In the genomic region with DNA sequence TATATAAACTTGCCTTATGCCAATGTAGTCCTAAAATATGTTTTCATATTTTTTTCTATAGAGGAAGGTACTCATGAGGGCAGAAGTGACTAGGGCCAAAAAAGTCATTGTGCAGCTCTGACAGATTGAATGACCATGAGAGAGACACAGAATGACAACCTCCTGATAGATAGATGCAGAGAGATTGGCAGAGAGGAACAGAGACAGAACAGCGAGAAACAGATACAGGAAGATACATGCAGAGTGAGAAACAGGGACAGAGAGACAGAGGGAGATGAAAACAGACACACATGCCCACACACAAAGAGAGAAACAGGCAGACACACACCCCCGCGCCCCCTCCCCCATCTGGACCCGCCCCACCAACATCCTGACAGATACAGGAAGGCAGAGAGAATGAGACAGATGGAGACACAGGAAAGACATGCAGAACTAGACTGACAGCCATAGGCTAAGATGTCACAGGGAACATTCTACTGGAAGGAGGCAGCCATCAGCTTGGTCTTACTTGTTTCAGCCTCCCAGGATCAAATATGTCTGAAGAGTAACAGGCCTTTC, we compare ENCODE assay signal across 20 cellular contexts.
DNase-seq lines count a peak whose midpoint lies in the region; ATAC-seq and TF ChIP-seq lines count a peak whose summit lies in the region.
"Had no signal": no experiment of that assay in that cellular context is flagged by ENCODE, and none has a peak within 500 bp of the region (broad histone marks: within the 10 kb centered on the region; RNA-seq: fewer than 3 reads in every experiment).

No MANE protein-coding gene starts in this region.

- peaks cover 52% of the 10 kb centered on the region for H3K4me1 Mint-ChIP-seq in T-helper 2 cell treated with Interferon-gamma antibody and Interleukin-4, amounts not matched to agents 5 μg/mL and 100 μg/mL, for 36 hours (ENCODE audit: low read depth)
- H3K4me1 Mint-ChIP-seq in activated T-cell treated with anti-CD3 and anti-CD28 coated beads, Interleukin-2, amount 50 U/mL, for 4 hours (ENCODE audit: low read depth), result peaks cover 44% of the 10 kb centered on the region

- H3K36me3 ChIP-seq in parathyroid adenoma (ENCODE audit: control insufficient read depth, insufficient read depth, low read length), result no peaks in the 10 kb centered on the region
- no peaks in the 10 kb centered on the region for H3K36me3 ChIP-seq in ascending aorta
- H3K36me3 ChIP-seq: suprapubic skin had no signal

- H3K27me3 ChIP-seq in parathyroid adenoma (ENCODE audit: control insufficient read depth, insufficient read depth, low read length), result no peaks in the 10 kb centered on the region
- H3K27me3 ChIP-seq in ascending aorta, result no peaks in the 10 kb centered on the region
- H3K27me3 ChIP-seq: suprapubic skin had no signal

- H3K9me3 Mint-ChIP-seq in T-helper 2 cell treated with Interferon-gamma antibody and Interleukin-4, amounts not matched to agents 5 μg/mL and 100 μg/mL, for 36 hours, result no peaks in the 10 kb centered on the region
- no peaks in the 10 kb centered on the region for H3K9me3 Mint-ChIP-seq in activated T-cell treated with anti-CD3 and anti-CD28 coated beads, Interleukin-2, amount 50 U/mL, for 4 hours
- H3K9me3 Mint-ChIP-seq: dendritic cell treated with granulocyte-macrophage colony-stimulating factor and Interleukin-4, amounts not matched to agents 40 ng/mL and 50 ng/mL, for 4 days; H9; memory B cell; natural killer cell treated with Interleukin-12 subunit alpha and Interleukin-12 subunit beta and Interleukin-15 and Interleukin-18, amount 100 ng/mL, for 72 hours had no signal

- DNase-seq in T-helper 2 cell treated with Interferon-gamma antibody and Interleukin-4, amounts not matched to agents 5 μg/mL and 100 μg/mL, for 36 hours (ENCODE audit: low spot score), result no peak
- DNase-seq in T-helper 2 cell, result no peak
- DNase-seq in stimulated activated CD4-positive, alpha-beta T cell treated with anti-CD3 and anti-CD28 coated beads, Interleukin-4, amount 100 ng/mL, for 4 hours, result peak; percentile 17 to 33
- no peak for DNase-seq in stimulated activated CD4-positive, alpha-beta T cell treated with anti-CD3 and anti-CD28 coated beads, Interleukin-2, amount 100 ng/mL, for 48 hours
- peak; percentile 23 for DNase-seq in activated T-cell treated with anti-CD3 and anti-CD28 coated beads, Interleukin-2, amount 50 U/mL, for 4 hours
- DNase-seq in ascending aorta (ENCODE audit: low spot score in 2 of 2), result no peak
- DNase-seq in erythroblast (lab: John Stamatoyannopoulos, UW), result no peak
- DNase-seq: H9; hippocampal formation; kidney glomerular epithelial cell; posterior cingulate gyrus; stimulated activated CD4-positive, alpha-beta T cell treated with anti-CD3 and anti-CD28 coated beads, Interleukin-4, amount 100 ng/mL, for 24 hours; SW 1271 had no signal

- peak overlapping the region; percentile 5 for H3K4me3 Mint-ChIP-seq in T-helper 2 cell treated with Interferon-gamma antibody and Interleukin-4, amounts not matched to agents 5 μg/mL and 100 μg/mL, for 36 hours
- H3K4me3 Mint-ChIP-seq in activated T-cell treated with anti-CD3 and anti-CD28 coated beads, Interleukin-2, amount 50 U/mL, for 4 hours, result no peak overlapping the region
- H3K4me3 Mint-ChIP-seq: dendritic cell treated with granulocyte-macrophage colony-stimulating factor and Interleukin-4, amounts not matched to agents 40 ng/mL and 50 ng/mL, for 4 days; H9; memory B cell; natural killer cell treated with Interleukin-12 subunit alpha and Interleukin-12 subunit beta and Interleukin-15 and Interleukin-18, amount 100 ng/mL, for 72 hours had no signal

- no peak for TF ChIP-seq POLR2A in erythroblast (IDR thresholded peaks at IDR 0.05; ENCODE audit: low read length)

- peaks cover 13% of the 10 kb centered on the region for H3K4me1 ChIP-seq in parathyroid adenoma
- no peaks in the 10 kb centered on the region for H3K4me1 ChIP-seq in ascending aorta
- H3K4me1 ChIP-seq: suprapubic skin had no signal

- no peaks in the 10 kb centered on the region for H3K36me3 Mint-ChIP-seq in T-helper 2 cell treated with Interferon-gamma antibody and Interleukin-4, amounts not matched to agents 5 μg/mL and 100 μg/mL, for 36 hours (ENCODE audit: low read depth)
- H3K36me3 Mint-ChIP-seq in activated T-cell treated with anti-CD3 and anti-CD28 coated beads, Interleukin-2, amount 50 U/mL, for 4 hours (ENCODE audit: insufficient read depth), result no peaks in the 10 kb centered on the region
- H3K36me3 Mint-ChIP-seq: natural killer cell treated with Interleukin-12 subunit alpha and Interleukin-12 subunit beta and Interleukin-15 and Interleukin-18, amount 100 ng/mL, for 72 hours had no signal

- H3K9ac ChIP-seq in parathyroid adenoma, result no peak overlapping the region

- peak overlapping the region; percentile 38 for H2AFZ ChIP-seq in parathyroid adenoma

- peak overlapping the region; percentile 46 for H3K27ac Mint-ChIP-seq in T-helper 2 cell treated with Interferon-gamma antibody and Interleukin-4, amounts not matched to agents 5 μg/mL and 100 μg/mL, for 36 hours
- H3K27ac Mint-ChIP-seq: dendritic cell treated with granulocyte-macrophage colony-stimulating factor and Interleukin-4, amounts not matched to agents 40 ng/mL and 50 ng/mL, for 4 days; memory B cell; natural killer cell treated with Interleukin-12 subunit alpha and Interleukin-12 subunit beta and Interleukin-15 and Interleukin-18, amount 100 ng/mL, for 72 hours had no signal

- H3K4me3 ChIP-seq in parathyroid adenoma (ENCODE audit: low read depth, low read length) (no peak overlapping the region), ascending aorta (no peak overlapping the region)
- H3K4me3 ChIP-seq: suprapubic skin had no signal

- H3K4me2 ChIP-seq in parathyroid adenoma (ENCODE audit: low read length), result no peak overlapping the region

- no peak overlapping the region for H3K27ac ChIP-seq in parathyroid adenoma
- no peak overlapping the region for H3K27ac ChIP-seq in ascending aorta
- H3K27ac ChIP-seq: C4-2B, suprapubic skin, VCaP had no signal

- ATAC-seq in activated T-cell treated with anti-CD3 and anti-CD28 coated beads, Interleukin-2, amount 50 U/mL, for 4 hours, result peak in 1 of 2 donors; percentile 29
- ATAC-seq: natural killer cell treated with Interleukin-12 subunit alpha and Interleukin-12 subunit beta and Interleukin-15 and Interleukin-18, amount 100 ng/mL, for 72 hours had no signal

- H3K79me2 ChIP-seq in parathyroid adenoma, result no peaks in the 10 kb centered on the region

- H3K27me3 Mint-ChIP-seq in T-helper 2 cell treated with Interferon-gamma antibody and Interleukin-4, amounts not matched to agents 5 μg/mL and 100 μg/mL, for 36 hours (ENCODE audit: low read depth), result no peaks in the 10 kb centered on the region
- no peaks in the 10 kb centered on the region for H3K27me3 Mint-ChIP-seq in activated T-cell treated with anti-CD3 and anti-CD28 coated beads, Interleukin-2, amount 50 U/mL, for 4 hours (ENCODE audit: low read depth)
- H3K27me3 Mint-ChIP-seq: dendritic cell treated with granulocyte-macrophage colony-stimulating factor and Interleukin-4, amounts not matched to agents 40 ng/mL and 50 ng/mL, for 4 days; natural killer cell treated with Interleukin-12 subunit alpha and Interleukin-12 subunit beta and Interleukin-15 and Interleukin-18, amount 100 ng/mL, for 72 hours had no signal

- no peak for TF ChIP-seq CTCF in parathyroid adenoma (IDR thresholded peaks at IDR 0.05)
- no peak for TF ChIP-seq CTCF in ascending aorta (IDR thresholded peaks at IDR 0.05)

- intact Hi-C loops in ascending aorta (cut with DNase I), result no loop called here

- H3K9me3 ChIP-seq in parathyroid adenoma (ENCODE audit: control insufficient read depth, low read length), result no peaks in the 10 kb centered on the region
- H3K9me3 ChIP-seq in ascending aorta, result no peaks in the 10 kb centered on the region
- H3K9me3 ChIP-seq: suprapubic skin had no signal

Comparison
In these comparisons a context has a peak if more than half of its experiments do, and no peak if none do; other contexts are left out.
1. DNase-seq: peak in stimulated activated CD4-positive, alpha-beta T cell treated with anti-CD3 and anti-CD28 coated beads, Interleukin-4, amount 100 ng/mL, for 4 hours (2 of 2) and activated T-cell treated with anti-CD3 and anti-CD28 coated beads, Interleukin-2, amount 50 U/mL, for 4 hours (single experiment); none in T-helper 2 cell treated with Interferon-gamma antibody and Interleukin-4, amounts not matched to agents 5 μg/mL and 100 μg/mL, for 36 hours (single experiment), T-helper 2 cell (0 of 5), stimulated activated CD4-positive, alpha-beta T cell treated with anti-CD3 and anti-CD28 coated beads, Interleukin-2, amount 100 ng/mL, for 48 hours (0 of 2), ascending aorta (0 of 2) and erythroblast (0 of 2).